21 cellular contexts compared by ENCODE assay signal in genomic region chr2:149740490-149740889, GRCh38.
"Had no signal": no experiment of that assay in that cellular context is flagged by ENCODE, and none has a peak within 500 bp of the region (broad histone marks: within the 10 kb centered on the region; RNA-seq: fewer than 3 reads in every experiment).

No MANE protein-coding gene starts in this region.

- DNase-seq: activated CD4-positive, alpha-beta T cell treated with anti-CD3 and anti-CD28 coated beads, Interleukin-2, amount 10 ng/mL, durations not matched to agents 24 days and 14 days; activated CD4-positive, alpha-beta T cell treated with anti-CD3 and anti-CD28 coated beads, Interleukin-2, amount 50 U/mL, for 48 hours; activated CD4-positive, CD25-positive, alpha-beta regulatory T cell treated with anti-CD3 and anti-CD28 coated beads, Interleukin-2, amount 50 U/mL, for 72 hours; activated effector memory CD4-positive, alpha-beta T cell treated with anti-CD3 and anti-CD28 coated beads, Interleukin-2, amount 50 U/mL, for 16 hours; activated naive CD4-positive, alpha-beta T cell treated with Interleukin-2 at 50 U/mL for 16 hours; activated naive CD8-positive, alpha-beta T cell treated with anti-CD3 and anti-CD28 coated beads, Interleukin-2, amount 50 U/mL, for 24 hours; activated T-cell treated with anti-CD3 and anti-CD28 coated beads, Interleukin-2, amount 50 U/mL, for 4 hours; MG63; MV-4-11; NCI-H1092 treated with DMSO at 0.1 percent for 48 hours; NCI-H1417 treated with DMSO at 0.1 percent for 48 hours; NCI-H1694 treated with DMSO at 0.1 percent for 48 hours; NCI-H2029 treated with DMSO at 0.1 percent for 48 hours; NCI-H345; NCI-H510A; SHP77 treated with DMSO at 0.1 percent for 48 hours; T-helper 17 cell; T-helper 9 cell had no signal

- H3K4me3 ChIP-seq: MG63 had no signal

- H3K36me3 ChIP-seq: MG63 had no signal

- FAIRE-seq: RCC 7860 had no signal

- ATAC-seq: activated naive CD4-positive, alpha-beta T cell treated with anti-CD3 and anti-CD28 coated beads, Interleukin-2, amount 50 U/mL, for 72 hours; activated naive CD8-positive, alpha-beta T cell treated with anti-CD3 and anti-CD28 coated beads, Interleukin-2, amount 50 U/mL, for 24 hours; activated T-cell treated with anti-CD3 and anti-CD28 coated beads, Interleukin-2, amount 50 U/mL, for 4 hours; T-helper 17 cell; WTC11 had no signal

- H3K27me3 ChIP-seq: MG63 had no signal
